Comparison of ENCODE assay signal across 8 cellular contexts in the genomic region with DNA sequence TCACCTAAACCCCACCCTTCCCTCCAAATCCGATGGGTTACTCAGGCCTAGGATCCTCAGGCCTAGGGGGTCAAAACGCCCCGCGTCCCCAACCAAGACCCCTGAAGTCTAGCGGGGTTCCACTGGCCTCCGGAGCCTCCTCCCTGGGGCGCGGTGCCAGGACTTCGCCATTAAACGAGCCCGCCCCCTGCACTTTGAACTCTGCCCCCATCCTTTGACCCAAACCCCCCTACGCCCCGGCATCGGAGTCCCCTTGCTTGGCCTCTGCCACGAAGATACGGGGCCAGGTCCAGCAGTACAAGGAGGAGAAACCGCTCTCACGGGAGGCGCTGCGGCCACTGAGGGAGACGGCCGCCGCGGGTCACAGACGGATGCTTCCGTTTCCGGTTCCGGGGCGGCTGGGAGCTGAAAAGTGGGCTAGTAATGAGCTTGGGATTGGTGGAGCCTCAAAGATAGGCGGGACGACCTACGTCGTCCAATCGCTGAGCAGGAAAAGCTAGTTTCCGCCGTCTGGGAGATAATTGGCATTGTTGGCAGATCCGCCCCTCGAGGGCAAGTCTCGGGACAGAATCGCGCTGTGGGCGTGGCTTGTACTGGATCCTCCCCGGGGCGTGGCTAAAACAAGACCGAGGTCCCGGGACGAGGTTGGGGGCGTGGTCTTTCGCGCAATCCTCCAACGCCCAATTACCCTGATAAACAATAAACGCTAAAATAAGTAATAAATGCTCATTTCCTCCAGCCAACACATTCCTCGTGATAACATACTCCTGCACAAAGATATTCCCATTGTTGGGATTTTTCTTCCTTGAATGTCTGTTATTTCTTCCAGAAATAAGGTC. TPM values are rescaled to one million over a fixed set of nuclear protein-coding genes. Genes with fewer than 3 reads are reported as not detected.
DNase-seq lines count a peak whose midpoint lies in the region; ATAC-seq and TF ChIP-seq lines count a peak whose summit lies in the region.

No MANE protein-coding gene starts in this region.

- peak; percentile 85 for ATAC-seq in HG03378 (IDR thresholded peaks at IDR 0.05; ENCODE audit: unreplicated experiment)

- TF ChIP-seq POLR2A in GM19099 (IDR thresholded peaks at IDR 0.05; ENCODE audit: extremely low read depth, insufficient read length, low read depth) = peak; percentile 94

- peak; percentile 98 to 99 for DNase-seq in AML-193 (lab: John Stamatoyannopoulos, UW)
- peak; percentile 99 for DNase-seq in NCI-H446 treated with DMSO at 0.1 percent for 48 hours (lab: John Stamatoyannopoulos, UW)
- peak; percentile 100 for DNase-seq in activated CD4-positive, alpha-beta T cell treated with anti-CD3 and anti-CD28 coated beads for 1 hour
- DNase-seq in cerebellum (ENCODE audit: low spot score) = peak; percentile 100
- peak; percentile 99 for DNase-seq in islet precursor cell
- DNase-seq in stimulated activated CD4-positive, alpha-beta T cell treated with anti-CD3 and anti-CD28 coated beads, Interleukin-12 subunit alpha, Interleukin-12 subunit beta, amount 100 ng/mL, for 4 hours = peak; percentile 100

RNA-seq across cellular contexts. Expression of a gene that starts 5.7 kb away (rescaled TPM):
- total RNA-seq in cerebellum = 8.2 TPM

RNA-seq across cellular contexts. Expression of a gene that starts 26.9 kb away (rescaled TPM):
- total RNA-seq in cerebellum = 0.91 TPM

RNA-seq across cellular contexts. Expression of a gene that starts 49.8 kb away (rescaled TPM):
- 4.3 TPM for total RNA-seq in cerebellum

Comparison
In these comparisons a context has a peak if more than half of its experiments do, and no peak if none do; other contexts are left out.
1. Peak in every context shown above with its lines: DNase-seq and ATAC-seq.